7 cellular contexts compared by ENCODE assay signal in the genomic region with DNA sequence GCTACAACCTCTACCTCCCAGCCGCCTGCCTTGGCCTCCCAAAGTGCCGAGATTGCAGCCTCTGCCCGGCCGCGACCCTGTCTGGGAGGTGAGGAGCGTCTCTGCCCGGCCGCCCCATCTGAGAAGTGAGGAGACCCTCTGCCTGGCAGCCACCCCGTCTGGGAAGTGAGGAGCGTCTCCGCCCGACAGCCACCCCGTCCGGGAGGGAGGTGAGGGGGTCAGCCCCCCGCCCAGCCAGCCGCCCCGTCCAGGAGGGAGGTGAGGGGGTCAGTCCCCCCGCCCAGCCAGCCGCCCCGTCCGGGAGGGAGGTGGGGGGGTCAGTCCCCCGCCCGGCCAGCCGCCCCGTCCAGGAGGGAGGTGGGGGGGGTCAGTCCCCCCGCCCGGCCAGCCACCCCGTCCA. TPM values are rescaled to one million over a fixed set of nuclear protein-coding genes. Genes with fewer than 3 reads are reported as not detected.
"Had no signal": no experiment of that assay in that cellular context is flagged by ENCODE, and none has a peak within 500 bp of the region (broad histone marks: within the 10 kb centered on the region; RNA-seq: fewer than 3 reads in every experiment).

No MANE protein-coding gene starts in this region.

RNA-seq across cellular contexts. Expression of gene OR11H6, which starts 11.1 kb away (rescaled TPM):
- total RNA-seq: GM23248, GM23338, H1, H4, H7, H9, HFFc6 had no signal
- polyA plus RNA-seq: GM23248, GM23338, H1 had no signal

RNA-seq across cellular contexts. Expression of gene OR11H7, which starts 16.4 kb away (rescaled TPM):
- total RNA-seq: GM23248, GM23338, H1, H4, H7, H9, HFFc6 had no signal
- polyA plus RNA-seq: GM23248, GM23338, H1 had no signal

RNA-seq across cellular contexts. Expression of gene OR11G2, which starts 21.7 kb away (rescaled TPM):
- total RNA-seq: GM23248, GM23338, H1, H4, H7, H9, HFFc6 had no signal
- polyA plus RNA-seq: GM23248, GM23338, H1 had no signal

RNA-seq across cellular contexts. Expression of gene OR11H4, which starts 26.7 kb away (rescaled TPM):
- total RNA-seq: GM23248, GM23338, H1, H4, H7, H9, HFFc6 had no signal
- polyA plus RNA-seq: GM23248, GM23338, H1 had no signal
